ENCODE assay signal across 8 cellular contexts in genomic region chr1:37807555-37808368, GRCh38. TPM values are rescaled to one million over a fixed set of nuclear protein-coding genes. Genes with fewer than 3 reads are reported as not detected.
DNase-seq lines count a peak whose midpoint lies in the region; ATAC-seq and TF ChIP-seq lines count a peak whose summit lies in the region.

C1orf122 (plus strand) TSS chr1:37807790; CDS start chr1:37808405, 615 bp downstream.
A gene with protein sequence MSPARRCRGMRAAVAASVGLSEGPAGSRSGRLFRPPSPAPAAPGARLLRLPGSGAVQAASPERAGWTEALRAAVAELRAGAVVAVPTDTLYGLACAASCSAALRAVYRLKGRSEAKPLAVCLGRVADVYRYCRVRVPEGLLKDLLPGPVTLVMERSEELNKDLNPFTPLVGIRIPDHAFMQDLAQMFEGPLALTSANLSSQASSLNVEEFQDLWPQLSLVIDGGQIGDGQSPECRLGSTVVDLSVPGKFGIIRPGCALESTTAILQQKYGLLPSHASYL (minus strand): TSS chr1:37808208. CDS start chr1:37808180, 28 bp downstream.

- H3K4me1 ChIP-seq in KMS-11 (ENCODE audit: low read depth, poor library complexity, severe bottlenecking), result peaks cover 46% of the 10 kb centered on the region
- H3K4me1 ChIP-seq in Panc1 (ENCODE audit: control insufficient read depth, insufficient read depth, low read length), result peaks cover 32% of the 10 kb centered on the region
- H3K4me1 ChIP-seq in esophagus muscularis mucosa, result peaks cover 19 to 58% (median 46%) of the 10 kb centered on the region in 4 donors
- peaks cover 9 to 35% of the 10 kb centered on the region in 2 donors for H3K4me1 ChIP-seq in muscle layer of duodenum (ENCODE audit: control insufficient read depth in 1 of 2, insufficient read depth in 2 of 2, low read length in 2 of 2)

- no peaks in the 10 kb centered on the region for H3K9me3 Mint-ChIP-seq in activated T-cell treated with anti-CD3 and anti-CD28 coated beads, Interleukin-2, amount 50 U/mL, for 72 hours

- H3K27ac ChIP-seq in KMS-11, result peak within 1 kb of the TSS; percentile 42
- peak within 1 kb of the TSS; percentile 94 for H3K27ac ChIP-seq in Panc1 (ENCODE audit: low read length)
- H3K27ac ChIP-seq in esophagus muscularis mucosa (replicated peaks in 1 of 4), result peak within 1 kb of the TSS; percentile 93 to 98 (median 96)
- H3K27ac ChIP-seq in muscle layer of duodenum (ENCODE audit: low read length), result peak within 1 kb of the TSS; percentile 80

- H3K4me1 Mint-ChIP-seq in activated T-cell treated with anti-CD3 and anti-CD28 coated beads, Interleukin-2, amount 50 U/mL, for 72 hours (ENCODE audit: low read depth), result peaks cover 42% of the 10 kb centered on the region

- ATAC-seq in GM21717 (IDR thresholded peaks at IDR 0.05; ENCODE audit: unreplicated experiment) (peak; percentile 82), Panc1 (peak; percentile 94)
- ATAC-seq in activated T-cell treated with anti-CD3 and anti-CD28 coated beads, Interleukin-2, amount 50 U/mL, for 72 hours (replicated peaks in 1 of 2), result peak; percentile 95 to 96

- in situ Hi-C loops in Panc1 (cut with HindIII; ENCODE audit: low pct_unique_long_range_greater_than_20kb, low sequenced_read_pairs), result no loop called here

- intact Hi-C loops in Panc1 (cut with micrococcal nuclease; ENCODE audit: unreplicated experiment) (no loop called here), esophagus muscularis mucosa (cut with DNase I) (loop anchor here (10.0 kb wide), 2 partner anchors 123 to 213 kb away; partner anchors contain the start of gene GNL2)

- WGBS in esophagus muscularis mucosa, result 0% methylated on average over 14 of the region's 95 CpGs

- peak within 1 kb of the TSS; percentile 55 for H2AFZ ChIP-seq in KMS-11 (ENCODE audit: low read depth)

- H3K4me3 ChIP-seq in KMS-11 (IDR thresholded peaks at IDR 0.05; ENCODE audit: insufficient read depth, low read depth, low read length) (peak within 1 kb of the TSS; percentile 55), Panc1 (ENCODE audit: low read depth in 2 of 2, low read length in 2 of 2) (peak within 1 kb of the TSS; percentile 94 to 98), esophagus muscularis mucosa (peak within 1 kb of the TSS; percentile 75 to 96 (median 83)), muscle layer of duodenum (ENCODE audit: low read depth in 1 of 2, low read length in 2 of 2) (peak within 1 kb of the TSS; percentile 81 to 95)

- H3K79me2 ChIP-seq in KMS-11 (ENCODE audit: insufficient read depth, low read depth), result peaks cover 27% of the 10 kb centered on the region

- H3K9ac ChIP-seq in KMS-11, result peak within 1 kb of the TSS; percentile 78

- TF ChIP-seq POLR2A in esophagus muscularis mucosa (IDR thresholded peaks at IDR 0.05; ENCODE audit: low read depth), result peak; percentile 84

- peak; percentile 80 for DNase-seq in DMS153 (lab: John Stamatoyannopoulos, UW)
- DNase-seq in Panc1 (ENCODE audit: low read depth, low spot score), result peak; percentile 33
- DNase-seq in activated T-cell treated with anti-CD3 and anti-CD28 coated beads, Interleukin-2, amount 50 U/mL, for 72 hours, result peak; percentile 95 to 96
- peak; percentile 98 for DNase-seq in esophagus muscularis mucosa (ENCODE audit: extremely low spot score)
- DNase-seq in stimulated activated CD8-positive, alpha-beta memory T cell treated with anti-CD3 and anti-CD28 coated beads, Interleukin-7, amount 100 ng/mL, for 24 hours (ENCODE audit: low read depth), result peak; percentile 90

- H4K20me1 ChIP-seq in KMS-11 (ENCODE audit: insufficient read depth), result peaks cover 9% of the 10 kb centered on the region

- no peaks in the 10 kb centered on the region for H3K27me3 Mint-ChIP-seq in activated T-cell treated with anti-CD3 and anti-CD28 coated beads, Interleukin-2, amount 50 U/mL, for 72 hours (ENCODE audit: low read depth)

- H3K4me3 Mint-ChIP-seq in activated T-cell treated with anti-CD3 and anti-CD28 coated beads, Interleukin-2, amount 50 U/mL, for 72 hours, result peak within 1 kb of the TSS; percentile 94 to 96

- no peaks in the 10 kb centered on the region for H3K9me3 ChIP-seq in Panc1 (ENCODE audit: control insufficient read depth, insufficient read depth, low read depth, low read length)
- no peaks in the 10 kb centered on the region for H3K9me3 ChIP-seq in esophagus muscularis mucosa
- no peaks in the 10 kb centered on the region for H3K9me3 ChIP-seq in muscle layer of duodenum (ENCODE audit: control insufficient read depth in 1 of 2, low read length in 2 of 2)

- CTCF ChIA-PET in Panc1 (lab: Charles Lee), result interaction anchor here (0.6 kb wide), 1 partner anchor 354 kb away, joined by 7 read pairs; no protein-coding TSS in a partner anchor

- POLR2A ChIA-PET in Panc1 (lab: Charles Lee), result interaction anchor here (0.6 to 2.3 kb wide), 8 partner anchors 9 to 1357 kb away, joined by 3 to 14 read pairs (median 8); partner anchors contain the start of genes MTF1 and OSCP1

- H3K27me3 ChIP-seq in KMS-11 (ENCODE audit: insufficient read depth, low read depth), result no peaks in the 10 kb centered on the region
- H3K27me3 ChIP-seq in Panc1 (ENCODE audit: control insufficient read depth, insufficient read depth, low read length), result no peaks in the 10 kb centered on the region
- no peaks in the 10 kb centered on the region for H3K27me3 ChIP-seq in esophagus muscularis mucosa
- no peaks in the 10 kb centered on the region for H3K27me3 ChIP-seq in muscle layer of duodenum (ENCODE audit: low read depth, low read length)

- TF ChIP-seq EP300 in esophagus muscularis mucosa (IDR thresholded peaks at IDR 0.05), result no peak

- peak within 1 kb of the TSS; percentile 92 for H3K4me2 ChIP-seq in KMS-11

- TF ChIP-seq CTCF in KMS-11 (conservative IDR thresholded peaks at IDR 0.05; ENCODE audit: low read depth, low read length) (no peak), Panc1 (IDR thresholded peaks at IDR 0.05) (no peak), esophagus muscularis mucosa (IDR thresholded peaks at IDR 0.05) (no peak)

- H3K36me3 ChIP-seq in KMS-11 (ENCODE audit: insufficient read depth) (peaks cover 10% of the 10 kb centered on the region; the same call in 1 of the 2 replicates), Panc1 (ENCODE audit: control insufficient read depth, insufficient read depth, low read length) (peaks cover 30% of the 10 kb centered on the region), esophagus muscularis mucosa (peaks cover 31 to 41% (median 40%) of the 10 kb centered on the region in 4 donors), muscle layer of duodenum (ENCODE audit: control insufficient read depth in 1 of 2, insufficient read depth in 2 of 2, low read length in 2 of 2) (peaks cover 30 to 37% of the 10 kb centered on the region in 2 donors)

- H3K27ac Mint-ChIP-seq in activated T-cell treated with anti-CD3 and anti-CD28 coated beads, Interleukin-2, amount 50 U/mL, for 72 hours, result peak within 1 kb of the TSS; percentile 89

- BruUV-seq in Panc1 (replicated peaks; lab: Mats Ljungman, UMichigan), result no TSS peak

- H3K36me3 Mint-ChIP-seq in activated T-cell treated with anti-CD3 and anti-CD28 coated beads, Interleukin-2, amount 50 U/mL, for 72 hours (ENCODE audit: insufficient read depth in 2 of 2), result peaks cover 13 to 15% of the 10 kb centered on the region in 2 donors

RNA-seq across cellular contexts. Expression of gene C1orf122, which starts in this region (rescaled TPM):
- 77.2 TPM for total RNA-seq in Panc1 (2021; ENCODE audit: unreplicated experiment)
- polyA plus RNA-seq in Panc1 (2012; ENCODE audit: insufficient read length), result 104 TPM
- total RNA-seq in activated T-cell treated with anti-CD3 and anti-CD28 coated beads, Interleukin-2, amount 50 U/mL, for 72 hours, result 10 to 100 TPM; 21.1 to 21.8 TPM
- total RNA-seq in esophagus muscularis mucosa, result 100 to 1,000 TPM in 1 of 4 donors, 10 to 100 TPM in 3; 69.9 to 103 (median 94.3) TPM

RNA-seq across cellular contexts. Expression of the second gene that starts in this region (rescaled TPM):
- total RNA-seq in Panc1 (2021; ENCODE audit: unreplicated experiment) (24.0 TPM), esophagus muscularis mucosa (10 to 100 TPM; 10.8 to 19.1 (median 14.3) TPM)
- 22.5 TPM for polyA plus RNA-seq in Panc1 (2012; ENCODE audit: insufficient read length)
- 10 to 100 TPM; 30.0 to 31.3 TPM for total RNA-seq in activated T-cell treated with anti-CD3 and anti-CD28 coated beads, Interleukin-2, amount 50 U/mL, for 72 hours

Comparison
In these comparisons a context has a peak if more than half of its experiments do, and no peak if none do; other contexts are left out.
1. Peak in every context shown above with its lines: DNase-seq, ATAC-seq, H3K4me3 ChIP-seq and H3K27ac ChIP-seq.
2. DNase-seq: peak in every context shown above with its lines; median percentile 98 in esophagus muscularis mucosa; 96 in activated T-cell treated with anti-CD3 and anti-CD28 coated beads, Interleukin-2, amount 50 U/mL, for 72 hours; 90 in stimulated activated CD8-positive, alpha-beta memory T cell treated with anti-CD3 and anti-CD28 coated beads, Interleukin-7, amount 100 ng/mL, for 24 hours; 80 in DMS153; 33 in Panc1.
3. H3K27ac ChIP-seq: peak in every context shown above with its lines; median percentile 96 in esophagus muscularis mucosa; 94 in Panc1; 80 in muscle layer of duodenum; 42 in KMS-11.